In the genomic region with DNA sequence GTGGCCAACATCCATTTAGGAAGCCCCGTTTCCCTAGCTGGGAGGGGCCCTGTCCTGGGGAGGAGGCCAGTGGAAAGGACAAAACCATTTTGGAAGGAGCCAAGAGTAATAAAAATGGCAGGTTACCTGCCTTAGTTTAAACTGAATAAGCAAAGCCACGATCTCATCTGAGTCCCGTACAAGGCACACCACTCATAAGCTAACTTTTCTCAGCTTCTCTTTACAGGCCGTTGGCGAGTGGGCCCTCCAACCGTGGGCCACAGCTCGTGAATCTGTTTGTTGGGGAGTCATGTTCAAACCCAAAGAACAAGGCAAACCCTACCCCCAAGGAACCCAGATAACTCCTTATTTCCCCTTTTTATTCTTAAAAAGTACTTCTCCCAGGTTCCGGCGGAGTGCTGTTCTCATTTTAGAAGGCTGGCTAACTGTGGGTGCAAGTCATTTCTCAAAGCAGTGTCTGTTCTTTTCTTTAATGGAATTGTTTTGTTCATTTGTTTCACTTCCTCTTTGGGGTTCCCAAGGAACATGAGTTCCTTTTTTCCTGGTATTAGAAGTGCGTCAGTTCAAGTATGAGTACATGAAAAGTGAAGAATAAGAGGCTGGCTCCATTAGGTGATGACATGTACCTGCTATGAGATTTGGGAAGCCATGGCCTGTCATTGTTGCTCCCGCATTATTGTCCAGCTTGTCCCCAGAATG, we compare ENCODE assay signal across 13 cellular contexts.
DNase-seq lines count a peak whose midpoint lies in the region; ATAC-seq and TF ChIP-seq lines count a peak whose summit lies in the region.
"Had no signal": no experiment of that assay in that cellular context is flagged by ENCODE, and none has a peak within 500 bp of the region (broad histone marks: within the 10 kb centered on the region; RNA-seq: fewer than 3 reads in every experiment).

No MANE protein-coding gene starts in this region.

- DNase-seq in NOMO-1 treated with dmso at 0.1 percent for 144 hours (lab: John Stamatoyannopoulos, UW; ENCODE audit: unreplicated experiment), result peak; percentile 84
- no peak for DNase-seq in caudate nucleus (lab: John Stamatoyannopoulos, UW)
- no peak for DNase-seq in mucosa of descending colon
- DNase-seq in transverse colon, result no peak
- DNase-seq in DMS 273 treated with DMSO at 0.1 percent for 48 hours (lab: John Stamatoyannopoulos, UW), result no peak
- no peak for DNase-seq in activated CD4-positive, CD25-positive, alpha-beta regulatory T cell (lab: John Stamatoyannopoulos, UW)
- no peak for DNase-seq in OCI-LY7 (ENCODE audit: low spot score)
- DNase-seq: activated naive CD8-positive, alpha-beta T cell treated with anti-CD3 and anti-CD28 coated beads, Interleukin-2, amount 50 U/mL, for 24 hours; COR-L47; cortex of kidney; NCI-H446 treated with DMSO at 0.1 percent for 48 hours; thyroid gland had no signal

- BruUV-seq in OCI-LY7 (replicated peaks; lab: Mats Ljungman, UMichigan), result no TSS peak

- H4K20me1 ChIP-seq in OCI-LY7 (ENCODE audit: insufficient read depth, low read length), result no peaks in the 10 kb centered on the region

- TF ChIP-seq CTCF in mucosa of descending colon (IDR thresholded peaks at IDR 0.05) (no peak), transverse colon (IDR thresholded peaks at IDR 0.05) (no peak), OCI-LY7 (conservative IDR thresholded peaks at IDR 0.05; ENCODE audit: low read length) (no peak)

- CTCF ChIA-PET in OCI-LY7 (lab: Charles Lee; ENCODE audit: unreplicated experiment), result no interaction called here

- no peaks in the 10 kb centered on the region for H3K9me2 ChIP-seq in OCI-LY7 (ENCODE audit: insufficient read depth, low read length)

- ATAC-seq in mucosa of descending colon, result peak; percentile 14
- ATAC-seq in HG02571 (IDR thresholded peaks at IDR 0.05; ENCODE audit: unreplicated experiment), result no peak

- POLR2A ChIA-PET in OCI-LY7 (lab: Charles Lee), result interaction anchor here (0.6 to 1.1 kb wide), 3 partner anchors 9 to 103 kb away, joined by 3 read pairs; no protein-coding TSS in a partner anchor

- no peak overlapping the region for H2AFZ ChIP-seq in OCI-LY7 (ENCODE audit: low read length)

- no peaks in the 10 kb centered on the region for H3K4me1 ChIP-seq in mucosa of descending colon (ENCODE audit: low read depth)
- peaks cover 0 to 16% (median 2%) of the 10 kb centered on the region in 4 donors for H3K4me1 ChIP-seq in transverse colon
- no peaks in the 10 kb centered on the region for H3K4me1 ChIP-seq in OCI-LY7 (ENCODE audit: insufficient read depth, low read length, poor library complexity, severe bottlenecking)

- H3K4me3 ChIP-seq in mucosa of descending colon (no peak overlapping the region), transverse colon (no peak overlapping the region), OCI-LY7 (ENCODE audit: low read depth, low read length, poor library complexity, severe bottlenecking) (no peak overlapping the region)
- H3K4me3 ChIP-seq: thyroid gland had no signal

- no peaks in the 10 kb centered on the region for H3K27me3 ChIP-seq in transverse colon
- H3K27me3 ChIP-seq: thyroid gland had no signal

- TF ChIP-seq EP300 in transverse colon (IDR thresholded peaks at IDR 0.05; ENCODE audit: low read depth), result peak; percentile 53

- no peak for TF ChIP-seq POLR2A in transverse colon (IDR thresholded peaks at IDR 0.05)

- no peaks in the 10 kb centered on the region for H3K36me3 ChIP-seq in mucosa of descending colon (ENCODE audit: low read depth)
- no peaks in the 10 kb centered on the region for H3K36me3 ChIP-seq in transverse colon
- H3K36me3 ChIP-seq in OCI-LY7 (ENCODE audit: insufficient read depth, low read length), result no peaks in the 10 kb centered on the region
- H3K36me3 ChIP-seq: thyroid gland had no signal

- H3K9me3 ChIP-seq in mucosa of descending colon (no peaks in the 10 kb centered on the region), transverse colon (no peaks in the 10 kb centered on the region), OCI-LY7 (ENCODE audit: low read length) (no peaks in the 10 kb centered on the region)
- H3K9me3 ChIP-seq: thyroid gland had no signal

- H3K79me2 ChIP-seq in OCI-LY7 (ENCODE audit: insufficient read depth, low read depth, low read length), result no peaks in the 10 kb centered on the region

- intact Hi-C loops in mucosa of descending colon (cut with DNase I, micrococcal nuclease), result no loop called here
- intact Hi-C loops in transverse colon (cut with DNase I; ENCODE audit: low total_unique reads), result no loop called here
- intact Hi-C loops in OCI-LY7 (cut with micrococcal nuclease; ENCODE audit: unreplicated experiment), result no loop called here

- H3K4me2 ChIP-seq in OCI-LY7 (ENCODE audit: low read length), result no peak overlapping the region

- in situ Hi-C loops in transverse colon (cut with MboI; ENCODE audit: low pct_ligation_motif_present in 1 of 4, low pct_unique_long_range_greater_than_20kb in 1 of 4, low sequenced_read_pairs in 3 of 4), result no loop called here

- H3K27ac ChIP-seq in caudate nucleus (ENCODE audit: low read depth, low read length), result peak overlapping the region; percentile 52
- H3K27ac ChIP-seq in transverse colon, result peak overlapping the region; percentile 33 to 65 (median 50)
- H3K27ac ChIP-seq in OCI-LY7 (ENCODE audit: low read depth, low read length, poor library complexity, severe bottlenecking), result no peak overlapping the region

- WGBS in transverse colon (ENCODE audit: low coverage in 1 of 2), 2 donors, result 71 to 85% methylated on average over 7 to 11 of the region's 11 CpGs
